19 cellular contexts compared by ENCODE assay signal in the genomic region with DNA sequence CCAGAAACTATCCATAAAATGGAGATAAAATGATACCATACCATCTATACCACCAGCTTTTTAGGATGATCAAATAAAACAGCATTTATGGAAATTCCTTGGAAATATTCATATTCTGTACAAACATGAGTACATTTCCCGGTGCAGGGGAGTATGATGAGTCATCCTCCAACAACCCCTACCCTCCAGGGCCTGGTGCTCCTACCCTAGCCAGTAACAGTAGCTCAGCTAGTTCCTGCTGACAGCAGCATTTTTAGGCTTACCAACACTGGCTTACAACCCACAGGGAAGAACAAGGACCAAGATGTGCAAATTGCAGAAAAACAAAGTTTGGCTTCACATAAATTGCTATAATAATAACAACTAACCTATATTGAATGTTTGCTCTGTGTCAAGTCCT.
DNase-seq lines count a peak whose midpoint lies in the region; ATAC-seq, FAIRE-seq and TF ChIP-seq lines count a peak whose summit lies in the region.
"Had no signal": no experiment of that assay in that cellular context is flagged by ENCODE, and none has a peak within 500 bp of the region (broad histone marks: within the 10 kb centered on the region; RNA-seq: fewer than 3 reads in every experiment).

No MANE protein-coding gene starts in this region.

- no peak overlapping the region for H3K9ac ChIP-seq in smooth muscle cell (ENCODE audit: low read depth)
- H3K9ac ChIP-seq: BLaER1, GM23248 had no signal

- TF ChIP-seq CTCF in choroid plexus epithelial cell (conservative IDR thresholded peaks at IDR 0.05; ENCODE audit: low read depth, low read length) (no peak), smooth muscle cell (IDR thresholded peaks at IDR 0.05; ENCODE audit: borderline replicate concordance, insufficient read depth, poor library complexity, severe bottlenecking) (no peak)

- peak; percentile 33 for FAIRE-seq in GM12892 (lab: Jason Lieb, UNC)
- FAIRE-seq: A204.1, H54 had no signal

- no peak for ATAC-seq in GM19351 (IDR thresholded peaks at IDR 0.05; ENCODE audit: unreplicated experiment)
- ATAC-seq in HG03280 (IDR thresholded peaks at IDR 0.05; ENCODE audit: unreplicated experiment) = no peak
- no peak for ATAC-seq in GM21390 (IDR thresholded peaks at IDR 0.05; ENCODE audit: unreplicated experiment)

- no peaks in the 10 kb centered on the region for H3F3A ChIP-seq in smooth muscle cell (ENCODE audit: low read depth)

- H3K4me3 ChIP-seq in choroid plexus epithelial cell (ENCODE audit: low read depth, low read length) (no peak overlapping the region), smooth muscle cell (no peak overlapping the region)
- H3K4me3 ChIP-seq: BLaER1, GM23248 had no signal

- TF ChIP-seq POLR2A in GM12892 (IDR thresholded peaks at IDR 0.05; ENCODE audit: low read depth, low read length) = no peak

- no peaks in the 10 kb centered on the region for H3K79me2 ChIP-seq in smooth muscle cell (ENCODE audit: low read depth)

- H2AFZ ChIP-seq in smooth muscle cell (ENCODE audit: low read depth) = no peak overlapping the region
- H2AFZ ChIP-seq: GM23248 had no signal

- H3K4me1 ChIP-seq in smooth muscle cell (ENCODE audit: low read depth) = peaks cover 14% of the 10 kb centered on the region

- H4K20me1 ChIP-seq in smooth muscle cell (ENCODE audit: low read depth) = no peaks in the 10 kb centered on the region
- H4K20me1 ChIP-seq: BLaER1 had no signal

- peaks cover 10% of the 10 kb centered on the region for H3K27me3 ChIP-seq in smooth muscle cell (ENCODE audit: low read depth)
- H3K27me3 ChIP-seq: BLaER1 had no signal

- H3K4me2 ChIP-seq in smooth muscle cell = peak overlapping the region; percentile 49
- H3K4me2 ChIP-seq: BLaER1 had no signal

- WGBS in smooth muscle cell (ENCODE audit: low lambda C conversion rate) = 43% methylated on average over 1 of the region's 1 CpG

- no peaks in the 10 kb centered on the region for H3K9me3 ChIP-seq in smooth muscle cell (replicated peaks; ENCODE audit: low read depth)
- H3K9me3 ChIP-seq: BLaER1 had no signal

- H3K36me3 ChIP-seq in smooth muscle cell (ENCODE audit: low read depth) = no peaks in the 10 kb centered on the region
- H3K36me3 ChIP-seq: BLaER1 had no signal

- DNase-seq in GM12892 (ENCODE audit: insufficient read length) (no peak), LHCN-M2 (ENCODE audit: low read depth) (peak; percentile 26), choroid plexus epithelial cell (ENCODE audit: low read depth) (peak; percentile 2), smooth muscle cell (lab: John Stamatoyannopoulos, UW; ENCODE audit: unreplicated experiment) (no peak), HuH-7.5 (ENCODE audit: low spot score) (no peak)
- DNase-seq: CD4-positive, alpha-beta memory T cell; DMS153; DMS79; GF-D8; GM23248; HCEC 1CT; Kasumi-1; KBM-7 had no signal

- no peak overlapping the region for H3K27ac ChIP-seq in smooth muscle cell (ENCODE audit: low read depth)
- H3K27ac ChIP-seq: BLaER1, GM23248 had no signal

Comparison
In these comparisons a context has a peak if more than half of its experiments do, and no peak if none do; other contexts are left out.
1. DNase-seq: peak in LHCN-M2 (single experiment) and choroid plexus epithelial cell (single experiment); none in GM12892 (single experiment), smooth muscle cell (single experiment) and HuH-7.5 (single experiment).